In genomic region chr6:83067448-83068413, GRCh38 we compare ENCODE assay signal across 8 cellular contexts. TPM values are rescaled to one million over a fixed set of nuclear protein-coding genes. Genes with fewer than 3 reads are reported as not detected.
DNase-seq lines count a peak whose midpoint lies in the region; ATAC-seq and TF ChIP-seq lines count a peak whose summit lies in the region.

A gene with protein sequence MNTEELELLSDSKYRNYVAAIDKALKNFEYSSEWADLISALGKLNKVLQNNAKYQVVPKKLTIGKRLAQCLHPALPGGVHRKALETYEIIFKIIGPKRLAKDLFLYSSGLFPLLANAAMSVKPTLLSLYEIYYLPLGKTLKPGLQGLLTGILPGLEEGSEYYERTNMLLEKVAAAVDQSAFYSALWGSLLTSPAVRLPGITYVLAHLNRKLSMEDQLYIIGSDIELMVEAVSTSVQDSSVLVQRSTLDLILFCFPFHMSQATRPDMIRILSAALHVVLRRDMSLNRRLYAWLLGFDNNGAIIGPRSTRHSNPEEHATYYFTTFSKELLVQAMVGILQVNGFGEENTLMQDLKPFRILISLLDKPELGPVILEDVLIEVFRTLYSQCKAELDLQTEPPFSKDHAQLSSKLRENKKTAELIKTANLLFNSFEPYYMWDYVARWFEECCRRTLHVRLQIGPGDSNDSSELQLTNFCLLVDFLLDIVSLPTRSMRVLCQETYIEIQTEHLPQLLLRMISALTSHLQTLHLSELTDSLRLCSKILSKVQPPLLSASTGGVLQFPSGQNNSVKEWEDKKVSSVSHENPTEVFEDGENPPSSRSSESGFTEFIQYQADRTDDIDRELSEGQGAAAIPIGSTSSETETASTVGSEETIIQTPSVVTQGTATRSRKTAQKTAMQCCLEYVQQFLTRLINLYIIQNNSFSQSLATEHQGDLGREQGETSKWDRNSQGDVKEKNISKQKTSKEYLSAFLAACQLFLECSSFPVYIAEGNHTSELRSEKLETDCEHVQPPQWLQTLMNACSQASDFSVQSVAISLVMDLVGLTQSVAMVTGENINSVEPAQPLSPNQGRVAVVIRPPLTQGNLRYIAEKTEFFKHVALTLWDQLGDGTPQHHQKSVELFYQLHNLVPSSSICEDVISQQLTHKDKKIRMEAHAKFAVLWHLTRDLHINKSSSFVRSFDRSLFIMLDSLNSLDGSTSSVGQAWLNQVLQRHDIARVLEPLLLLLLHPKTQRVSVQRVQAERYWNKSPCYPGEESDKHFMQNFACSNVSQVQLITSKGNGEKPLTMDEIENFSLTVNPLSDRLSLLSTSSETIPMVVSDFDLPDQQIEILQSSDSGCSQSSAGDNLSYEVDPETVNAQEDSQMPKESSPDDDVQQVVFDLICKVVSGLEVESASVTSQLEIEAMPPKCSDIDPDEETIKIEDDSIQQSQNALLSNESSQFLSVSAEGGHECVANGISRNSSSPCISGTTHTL (N-terminal part only) (plus strand): TSS chr6:83067671. CDS start chr6:83096978, 29,307 bp downstream.

- no peaks in the 10 kb centered on the region for H3K27me3 ChIP-seq in ascending aorta
- H3K27me3 ChIP-seq in right atrium auricular region = no peaks in the 10 kb centered on the region
- H3K27me3 ChIP-seq in uterus = no peaks in the 10 kb centered on the region

- H3K9me3 ChIP-seq in ascending aorta = no peaks in the 10 kb centered on the region
- H3K9me3 ChIP-seq in right atrium auricular region = no peaks in the 10 kb centered on the region
- H3K9me3 ChIP-seq in uterus = no peaks in the 10 kb centered on the region

- DNase-seq in NCI-H187 treated with DMSO at 0.1 percent for 48 hours (lab: John Stamatoyannopoulos, UW) (peak; percentile 91), ascending aorta (ENCODE audit: low spot score in 2 of 2) (peak; percentile 75 to 97), right atrium auricular region (ENCODE audit: low spot score) (peak; percentile 94), pulmonary artery endothelial cell (ENCODE audit: low read depth, low spot score) (peak; percentile 76), uterus (peak; percentile 93 to 95)

- ATAC-seq in GM18502 (IDR thresholded peaks at IDR 0.05; ENCODE audit: poor library complexity, unreplicated experiment) (peak; percentile 83), HG02970 (IDR thresholded peaks at IDR 0.05; ENCODE audit: low FRiP score, unreplicated experiment) (peak; percentile 86)

- H3K4me3 ChIP-seq in ascending aorta (peak within 1 kb of the TSS; percentile 66 to 95), right atrium auricular region (peak within 1 kb of the TSS; percentile 69 to 88), uterus (peak within 1 kb of the TSS; percentile 49 to 95)

- peak; percentile 82 to 99 (median 98) for TF ChIP-seq CTCF in ascending aorta (IDR thresholded peaks at IDR 0.05)
- peak; percentile 93 to 96 for TF ChIP-seq CTCF in right atrium auricular region (IDR thresholded peaks at IDR 0.05)
- peak; percentile 92 to 99 (median 96) for TF ChIP-seq CTCF in uterus (IDR thresholded peaks at IDR 0.05)

- TF ChIP-seq POLR2A in uterus (IDR thresholded peaks at IDR 0.05) = peak; percentile 35 to 62

- peak within 1 kb of the TSS; percentile 87 to 93 for H3K27ac ChIP-seq in ascending aorta
- peak within 1 kb of the TSS; percentile 89 to 92 for H3K27ac ChIP-seq in right atrium auricular region
- H3K27ac ChIP-seq in uterus = peak within 1 kb of the TSS; percentile 63 to 87

- intact Hi-C loops in T-helper 2 cell treated with Interferon-gamma antibody and Interleukin-4, amounts not matched to agents 100 ng/mL and 5 ng/mL, for 36 hours (cut with micrococcal nuclease) = loop anchor here (1.0 to 5.0 kb wide), 8 partner anchors 70 to 1315 kb away; partner anchors contain the start of genes CEP162, IBTK, PGM3 and RWDD2A
- intact Hi-C loops in ascending aorta (cut with DNase I) (loop anchor here (2.0 to 5.0 kb wide), 6 partner anchors 125 to 1315 kb away; partner anchors contain the start of genes ME1, PGM3, RWDD2A and TENT5A), uterus (cut with DNase I; ENCODE audit: low total_unique reads) (loop anchor here (10.0 kb wide), 1 partner anchor 137 kb away; no protein-coding TSS in a partner anchor)

- H3K4me1 ChIP-seq in ascending aorta (peaks cover 0 to 8% of the 10 kb centered on the region in 2 donors), right atrium auricular region (peaks cover 0 to 42% of the 10 kb centered on the region in 2 donors), uterus (no peaks in the 10 kb centered on the region)

- H3K36me3 ChIP-seq in ascending aorta (no peaks in the 10 kb centered on the region), right atrium auricular region (no peaks in the 10 kb centered on the region), uterus (no peaks in the 10 kb centered on the region)

RNA-seq across cellular contexts. Expression of the gene that starts here (rescaled TPM):
- 13.4 and 13.6 TPM in 2 replicates for total RNA-seq in T-helper 2 cell treated with Interferon-gamma antibody and Interleukin-4, amounts not matched to agents 100 ng/mL and 5 ng/mL, for 36 hours
- total RNA-seq in ascending aorta (13.2 TPM), right atrium auricular region (10 to 100 TPM; 26.1 to 27.4 TPM), pulmonary artery endothelial cell (22.2 and 31.5 TPM in 2 replicates), uterus (10 to 100 TPM; 12.9 to 88.8 (median 31.7) TPM)

Comparison
In these comparisons a context has a peak if more than half of its experiments do, and no peak if none do; other contexts are left out.
1. Peak in every context shown above with its lines: DNase-seq, ATAC-seq, H3K4me3 ChIP-seq and H3K27ac ChIP-seq.